ENCODE assay signal across 11 cellular contexts in the genomic region with DNA sequence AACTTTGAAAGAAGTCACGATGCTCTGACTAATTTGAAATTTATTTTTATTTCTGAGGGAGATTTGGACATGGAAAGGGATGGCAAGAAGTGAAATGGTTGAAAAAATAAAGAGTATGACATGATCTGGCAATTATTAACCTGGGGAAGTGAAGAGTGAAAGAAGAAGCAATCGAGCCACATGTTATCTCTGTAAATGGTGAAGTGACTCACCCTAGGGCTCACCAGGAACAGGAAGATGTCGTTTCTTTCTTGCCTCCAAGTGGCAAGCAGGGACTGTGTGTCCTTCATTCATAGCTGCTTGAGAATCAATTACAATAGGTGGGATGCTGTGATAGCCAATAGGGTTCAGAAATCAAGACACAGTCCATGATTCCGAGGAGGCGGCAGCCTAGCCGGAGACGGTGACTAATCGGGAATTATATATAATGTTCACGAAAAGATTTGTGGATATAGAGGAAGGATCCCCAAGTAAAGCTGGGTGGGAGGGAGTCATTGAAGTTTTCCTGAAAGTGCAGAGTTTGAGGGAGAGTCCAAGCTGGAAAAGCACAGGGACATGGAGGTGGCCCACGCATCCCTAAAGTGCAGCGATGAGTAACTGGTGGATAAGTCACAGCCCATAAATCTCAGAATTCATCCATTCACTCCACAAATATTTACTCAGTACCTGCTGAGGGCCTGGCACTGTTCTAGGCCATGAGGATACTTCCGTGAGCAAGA. TPM values are rescaled to one million over a fixed set of nuclear protein-coding genes. Genes with fewer than 3 reads are reported as not detected.
DNase-seq lines count a peak whose midpoint lies in the region; ATAC-seq and TF ChIP-seq lines count a peak whose summit lies in the region.
"Had no signal": no experiment of that assay in that cellular context is flagged by ENCODE, and none has a peak within 500 bp of the region (broad histone marks: within the 10 kb centered on the region; RNA-seq: fewer than 3 reads in every experiment).

No MANE protein-coding gene starts in this region.

- H3K4me3 Mint-ChIP-seq in CD4-positive, alpha-beta memory T cell: no peak overlapping the region
- H3K4me3 Mint-ChIP-seq: neural crest cell had no signal

- CTCF ChIA-PET in CD4-positive, alpha-beta memory T cell (lab: Charles Lee; ENCODE audit: partially characterized antibody): interaction anchor here (1.4 kb wide), 1 partner anchor 646 kb away, joined by 4 read pairs; no protein-coding TSS in a partner anchor

- peaks cover 0 to 1% (median 0%) of the 10 kb centered on the region in 4 donors for H3K4me1 Mint-ChIP-seq in CD4-positive, alpha-beta memory T cell
- H3K4me1 Mint-ChIP-seq: neural crest cell had no signal

- H3K4me3 ChIP-seq in AG09309 (ENCODE audit: control insufficient read depth, low read depth, low read length): no peak overlapping the region
- H3K4me3 ChIP-seq in SJSA1: no peak overlapping the region
- no peak overlapping the region for H3K4me3 ChIP-seq in CD4-positive, alpha-beta memory T cell (ENCODE audit: low read length in 2 of 2)

- POLR2A ChIA-PET in CD4-positive, alpha-beta memory T cell (lab: Charles Lee; ENCODE audit: partially characterized antibody): no interaction called here

- no peak overlapping the region for H3K27ac Mint-ChIP-seq in CD4-positive, alpha-beta memory T cell

- H3K4me1 ChIP-seq in SJSA1 (replicated peaks): peaks cover 25% of the 10 kb centered on the region
- no peaks in the 10 kb centered on the region for H3K4me1 ChIP-seq in CD4-positive, alpha-beta memory T cell (ENCODE audit: insufficient read depth, low read length)

- ATAC-seq in HG03108 (IDR thresholded peaks at IDR 0.05; ENCODE audit: unreplicated experiment): peak; percentile 67
- peak; percentile 63 for ATAC-seq in left colon
- ATAC-seq in GM21367 (IDR thresholded peaks at IDR 0.05; ENCODE audit: unreplicated experiment): no peak
- ATAC-seq in GM19351 (IDR thresholded peaks at IDR 0.05; ENCODE audit: unreplicated experiment): no peak

- intact Hi-C loops in left colon (cut with DNase I, micrococcal nuclease): loop anchor here in 1 of 2 donors (10.0 kb wide), 2 partner anchors 642 to 762 kb away; no protein-coding TSS in a partner anchor
- intact Hi-C loops in CD4-positive, alpha-beta memory T cell (cut with micrococcal nuclease): no loop called here

- H3K27ac ChIP-seq in SJSA1: peak overlapping the region; percentile 74
- no peak overlapping the region for H3K27ac ChIP-seq in CD4-positive, alpha-beta memory T cell (ENCODE audit: low read depth, low read length)

- no peak for TF ChIP-seq CTCF in AG09309 (IDR thresholded peaks at IDR 0.05; ENCODE audit: control insufficient read depth, insufficient read depth, low read depth, low read length, missing control alignments)

- no peaks in the 10 kb centered on the region for H3K36me3 ChIP-seq in SJSA1
- no peaks in the 10 kb centered on the region for H3K36me3 ChIP-seq in CD4-positive, alpha-beta memory T cell (ENCODE audit: insufficient read depth, low read length)

- H3K27me3 ChIP-seq in SJSA1 (replicated peaks): no peaks in the 10 kb centered on the region
- H3K27me3 ChIP-seq in CD4-positive, alpha-beta memory T cell (ENCODE audit: insufficient read depth, low read length): no peaks in the 10 kb centered on the region

- DNase-seq in AG09309 (ENCODE audit: low read depth) (peak; percentile 32), SJSA1 (ENCODE audit: low read depth in 1 of 2, low spot score in 2 of 2) (peak; percentile 44 to 54), left colon (peak; percentile 50 to 73)
- DNase-seq in stimulated activated CD4-positive, alpha-beta T cell treated with anti-CD3 and anti-CD28 coated beads, Interleukin-4, amount 100 ng/mL, for 1 hour: no peak
- DNase-seq in CD4-positive, alpha-beta memory T cell: no peak
- DNase-seq: central memory CD4-positive, alpha-beta T cell; stimulated activated naive CD4-positive, alpha-beta T cell treated with Interleukin-2 at 50 U/mL for 16 hours had no signal

- H3K9me3 ChIP-seq in SJSA1 (replicated peaks): no peaks in the 10 kb centered on the region
- no peaks in the 10 kb centered on the region for H3K9me3 ChIP-seq in CD4-positive, alpha-beta memory T cell (ENCODE audit: control insufficient read depth in 1 of 2, low read length in 2 of 2)

- H3K36me3 Mint-ChIP-seq in CD4-positive, alpha-beta memory T cell: no peaks in the 10 kb centered on the region

- no peaks in the 10 kb centered on the region for H3K9me3 Mint-ChIP-seq in CD4-positive, alpha-beta memory T cell
- H3K9me3 Mint-ChIP-seq: neural crest cell had no signal

- peaks cover 28 to 44% of the 10 kb centered on the region in 2 donors for H3K27me3 Mint-ChIP-seq in CD4-positive, alpha-beta memory T cell

RNA-seq across cellular contexts. Expression of gene KRT20, which starts 18.2 kb away (rescaled TPM):
- not detected in 2 replicates for total RNA-seq in SJSA1 (2014; rRNA removed; shearing (Covaris generic))
- 1,000 to 10,000 TPM; 1,413 to 1,967 TPM for total RNA-seq in left colon
- total RNA-seq in CD4-positive, alpha-beta memory T cell: not detected
- not detected for polyA plus RNA-seq in CD4-positive, alpha-beta memory T cell
- total RNA-seq: neural crest cell had no signal

RNA-seq across cellular contexts. Expression of gene KRT23, which starts 34.2 kb away (rescaled TPM):
- total RNA-seq in SJSA1 (2014; rRNA removed; shearing (Covaris generic)): not detected in 2 replicates
- total RNA-seq in left colon: under 1 TPM in 1 of 2 donors, not detected in 1; 0.28 TPM
- total RNA-seq in CD4-positive, alpha-beta memory T cell: not detected
- polyA plus RNA-seq in CD4-positive, alpha-beta memory T cell: under 1 TPM in 1 of 2 donors, not detected in 1; 0.15 TPM
- total RNA-seq: neural crest cell had no signal

RNA-seq across cellular contexts. Expression of gene KRT12, which starts 36.3 kb away (rescaled TPM):
- not detected in 2 replicates for total RNA-seq in SJSA1 (2014; rRNA removed; shearing (Covaris generic))
- 1 to 10 TPM; 1.2 to 3.9 TPM for total RNA-seq in left colon
- not detected for total RNA-seq in CD4-positive, alpha-beta memory T cell
- polyA plus RNA-seq in CD4-positive, alpha-beta memory T cell: not detected
- total RNA-seq: neural crest cell had no signal

Comparison
In these comparisons a context has a peak if more than half of its experiments do, and no peak if none do; other contexts are left out.
1. DNase-seq: peak in AG09309 (single experiment), SJSA1 (2 of 2) and left colon (2 of 2); none in stimulated activated CD4-positive, alpha-beta T cell treated with anti-CD3 and anti-CD28 coated beads, Interleukin-4, amount 100 ng/mL, for 1 hour (single experiment) and CD4-positive, alpha-beta memory T cell (0 of 5).
2. ATAC-seq: peak in HG03108 (single experiment) and left colon (single experiment); none in GM21367 (single experiment) and GM19351 (single experiment).
3. RNA of gene KRT20, which starts 18.2 kb away (total RNA-seq): 1,413 to 1,967 TPM in left colon; not detected in SJSA1 and not detected in CD4-positive, alpha-beta memory T cell; every median in the first group is over 1,000 times any median in the second.